In the genomic region with DNA sequence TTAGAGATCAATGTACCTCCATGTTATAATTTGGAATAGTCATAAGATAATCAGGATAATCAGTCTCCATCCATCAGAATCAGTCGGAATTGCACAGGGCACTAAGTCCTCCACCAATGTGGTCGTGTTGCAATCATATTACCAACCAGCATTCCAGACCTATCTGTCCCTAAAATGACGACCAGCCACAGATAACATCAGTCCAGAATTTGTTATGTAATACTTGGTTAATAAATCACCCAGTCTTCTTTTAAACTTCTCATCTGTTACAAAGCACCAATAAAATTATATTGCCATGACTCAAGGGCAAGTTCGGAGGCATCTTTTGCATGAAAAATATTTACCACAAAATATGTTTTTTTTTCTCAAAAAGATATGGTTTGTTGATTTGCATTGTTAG, we compare ENCODE assay signal across 20 cellular contexts. TPM values are rescaled to one million over a fixed set of nuclear protein-coding genes. Genes with fewer than 3 reads are reported as not detected.
DNase-seq lines count a peak whose midpoint lies in the region; ATAC-seq and TF ChIP-seq lines count a peak whose summit lies in the region.
"Had no signal": no experiment of that assay in that cellular context is flagged by ENCODE, and none has a peak within 500 bp of the region (broad histone marks: within the 10 kb centered on the region; RNA-seq: fewer than 3 reads in every experiment).

No MANE protein-coding gene starts in this region.

- intact Hi-C loops in dorsolateral prefrontal cortex (cut with DNase I): no loop called here

- H3K27ac Mint-ChIP-seq in osteocyte (ENCODE audit: unreplicated experiment): peak overlapping the region; percentile 0
- H3K27ac Mint-ChIP-seq: activated CD8-positive, alpha-beta T cell treated with anti-CD3 and anti-CD28 coated beads for 36 hours had no signal

- H3K27ac ChIP-seq in dorsolateral prefrontal cortex: peak overlapping the region; percentile 7 to 97 (median 90)
- H3K27ac ChIP-seq: adrenal gland, coronary artery, heart right ventricle, prostate gland, suprapubic skin had no signal

- H3K4me3 Mint-ChIP-seq in osteocyte (ENCODE audit: unreplicated experiment): no peak overlapping the region
- H3K4me3 Mint-ChIP-seq: activated CD8-positive, alpha-beta T cell treated with anti-CD3 and anti-CD28 coated beads for 36 hours had no signal

- peak; percentile 54 for DNase-seq in AG20443 (ENCODE audit: low spot score)
- DNase-seq in HuH-7.5 (ENCODE audit: low spot score): peak; percentile 79
- DNase-seq in dorsolateral prefrontal cortex: no peak
- DNase-seq in osteocyte (ENCODE audit: extremely low spot score, unreplicated experiment): no peak
- no peak for DNase-seq in NCI-H82 (lab: John Stamatoyannopoulos, UW)
- no peak for DNase-seq in activated CD8-positive, alpha-beta memory T cell treated with anti-CD3 and anti-CD28 coated beads, Interleukin-2, amount 50 U/mL, for 4 hours
- DNase-seq in G401 (ENCODE audit: low spot score): no peak
- DNase-seq: activated CD8-positive, alpha-beta T cell treated with anti-CD3 and anti-CD28 coated beads for 36 hours; HCEC 1CT; heart right ventricle; KG1; kidney; NCI-H1694; NCI-H524 had no signal

- no peaks in the 10 kb centered on the region for H3K9me3 Mint-ChIP-seq in osteocyte (ENCODE audit: unreplicated experiment)
- H3K9me3 Mint-ChIP-seq: activated CD8-positive, alpha-beta T cell treated with anti-CD3 and anti-CD28 coated beads for 36 hours had no signal

- H3K4me3 ChIP-seq in dorsolateral prefrontal cortex: peak overlapping the region in 18 of 59 donors; percentile 1 to 46 (median 21)
- H3K4me3 ChIP-seq: adrenal gland, coronary artery, heart right ventricle, prostate gland, suprapubic skin had no signal

- peaks cover 1% of the 10 kb centered on the region for H3K36me3 Mint-ChIP-seq in osteocyte (ENCODE audit: unreplicated experiment)

- no peaks in the 10 kb centered on the region for H3K27me3 Mint-ChIP-seq in osteocyte (ENCODE audit: unreplicated experiment)
- H3K27me3 Mint-ChIP-seq: activated CD8-positive, alpha-beta T cell treated with anti-CD3 and anti-CD28 coated beads for 36 hours had no signal

- H3K4me1 Mint-ChIP-seq in osteocyte (ENCODE audit: unreplicated experiment): peaks cover 57% of the 10 kb centered on the region

- TF ChIP-seq CTCF in dorsolateral prefrontal cortex (IDR thresholded peaks at IDR 0.05 in 54 of 56, conservative IDR thresholded peaks at IDR 0.05 in 2 of 56; ENCODE audit: low read depth in 1 of 56, partially characterized antibody in 56 of 56) (no peak), osteocyte (IDR thresholded peaks at IDR 0.05) (no peak)

- ATAC-seq in HG03025 (IDR thresholded peaks at IDR 0.05; ENCODE audit: low FRiP score, unreplicated experiment): no peak
- ATAC-seq: activated CD8-positive, alpha-beta T cell treated with anti-CD3 and anti-CD28 coated beads for 36 hours; esophagus mucosa; heart right ventricle had no signal

- peaks cover 0 to 3% (median 0%) of the 10 kb centered on the region in 45 donors for H3K27me3 ChIP-seq in dorsolateral prefrontal cortex
- H3K27me3 ChIP-seq: adrenal gland, suprapubic skin had no signal

- in situ Hi-C loops in G401 (cut with HindIII; ENCODE audit: low sequenced_read_pairs): no loop called here

RNA-seq across cellular contexts. Expression of gene PIEZO2, which starts 29.4 kb away (rescaled TPM):
- total RNA-seq in dorsolateral prefrontal cortex: 100 to 1,000 TPM in 1 of 120 experiments, 10 to 100 TPM in 109, 1 to 10 TPM in 10; 3.3 to 115 (median 29.1) TPM
- total RNA-seq in osteocyte: 134 and 139 TPM in 2 replicates
- not detected in 2 replicates for total RNA-seq in G401 (2014; rRNA removed; shearing (Covaris generic))
- total RNA-seq: activated CD8-positive, alpha-beta T cell treated with anti-CD3 and anti-CD28 coated beads for 36 hours had no signal

Comparison
In these comparisons a context has a peak if more than half of its experiments do, and no peak if none do; other contexts are left out.
1. DNase-seq: peak in AG20443 (single experiment) and HuH-7.5 (single experiment); none in dorsolateral prefrontal cortex (0 of 10), osteocyte (single experiment), NCI-H82 (single experiment), activated CD8-positive, alpha-beta memory T cell treated with anti-CD3 and anti-CD28 coated beads, Interleukin-2, amount 50 U/mL, for 4 hours (single experiment) and G401 (single experiment).